ENCODE assay signal across 17 cellular contexts in the genomic region with DNA sequence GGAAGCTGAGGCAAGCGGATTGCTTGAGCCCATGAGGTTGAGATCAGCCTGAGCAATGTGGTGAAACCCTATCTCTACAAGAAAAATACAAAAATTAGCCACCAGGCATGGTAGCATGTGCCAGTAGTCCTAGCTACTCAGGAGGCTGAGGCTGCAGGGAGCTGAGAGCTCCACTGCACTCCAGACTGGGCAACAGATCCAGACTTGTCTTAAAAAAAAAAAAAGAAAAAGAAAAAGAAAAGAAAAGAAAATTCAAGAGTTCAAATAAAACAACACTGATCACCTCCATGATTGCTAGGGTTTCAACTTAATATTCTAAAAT. TPM values are rescaled to one million over a fixed set of nuclear protein-coding genes. Genes with fewer than 3 reads are reported as not detected.
DNase-seq lines count a peak whose midpoint lies in the region; ATAC-seq, FAIRE-seq and TF ChIP-seq lines count a peak whose summit lies in the region.
"Had no signal": no experiment of that assay in that cellular context is flagged by ENCODE, and none has a peak within 500 bp of the region (broad histone marks: within the 10 kb centered on the region; RNA-seq: fewer than 3 reads in every experiment).

No MANE protein-coding gene starts in this region.

- H3K4me1 Mint-ChIP-seq in activated CD4-positive, alpha-beta T cell treated with anti-CD3 and anti-CD28 coated beads, Interleukin-2, amount 10 ng/mL, durations not matched to agents 7 days and 5 days, result peaks cover 30% of the 10 kb centered on the region
- H3K4me1 Mint-ChIP-seq in osteocyte (ENCODE audit: unreplicated experiment), result peaks cover 74% of the 10 kb centered on the region

- TF ChIP-seq POLR2A in upper lobe of left lung (IDR thresholded peaks at IDR 0.05), result no peak

- DNase-seq in activated CD4-positive, alpha-beta T cell treated with anti-CD3 and anti-CD28 coated beads, Interleukin-2, amount 10 ng/mL, durations not matched to agents 7 days and 5 days, result no peak
- no peak for DNase-seq in activated CD4-positive, alpha-beta T cell treated with anti-CD3 and anti-CD28 coated beads for 1 hour
- DNase-seq in bronchial epithelial cell (ENCODE audit: low read depth) (peak; percentile 29), osteocyte (ENCODE audit: extremely low spot score, unreplicated experiment) (no peak), T-helper 9 cell (no peak), NCI-H1694 (lab: John Stamatoyannopoulos, UW) (no peak), upper lobe of left lung (no peak)
- DNase-seq: anterior cingulate cortex; cortex of kidney; naive thymus-derived CD8-positive, alpha-beta T cell; NCI-H1105; NCI-H82; upper lobe of right lung; WERI-Rb-1 had no signal

- H2AFZ ChIP-seq in Loucy (ENCODE audit: low read length), result no peak overlapping the region

- peak overlapping the region; percentile 47 for H3K27ac Mint-ChIP-seq in activated CD4-positive, alpha-beta T cell treated with anti-CD3 and anti-CD28 coated beads, Interleukin-2, amount 10 ng/mL, durations not matched to agents 7 days and 5 days
- H3K27ac Mint-ChIP-seq in osteocyte (ENCODE audit: unreplicated experiment), result peak overlapping the region; percentile 92

- H3K36me3 ChIP-seq in Loucy (ENCODE audit: insufficient read depth, low read length) (no peaks in the 10 kb centered on the region; the same call in 1 of the 2 replicates), bronchial epithelial cell (ENCODE audit: control insufficient read depth, insufficient read depth, low read length) (no peaks in the 10 kb centered on the region), upper lobe of left lung (no peaks in the 10 kb centered on the region)
- H3K36me3 ChIP-seq: prostate gland, upper lobe of right lung had no signal

- H3K27ac ChIP-seq in upper lobe of left lung, result no peak overlapping the region
- H3K27ac ChIP-seq: KMS-11, prostate gland, upper lobe of right lung, WERI-Rb-1 had no signal

- H3K36me3 Mint-ChIP-seq in activated CD4-positive, alpha-beta T cell treated with anti-CD3 and anti-CD28 coated beads, Interleukin-2, amount 10 ng/mL, durations not matched to agents 7 days and 5 days (ENCODE audit: low read depth), result peaks cover 26% of the 10 kb centered on the region
- no peaks in the 10 kb centered on the region for H3K36me3 Mint-ChIP-seq in osteocyte (ENCODE audit: unreplicated experiment)
- H3K36me3 Mint-ChIP-seq: naive thymus-derived CD8-positive, alpha-beta T cell had no signal

- H3K4me3 Mint-ChIP-seq in activated CD4-positive, alpha-beta T cell treated with anti-CD3 and anti-CD28 coated beads, Interleukin-2, amount 10 ng/mL, durations not matched to agents 7 days and 5 days, result peak overlapping the region; percentile 30
- H3K4me3 Mint-ChIP-seq in osteocyte (ENCODE audit: unreplicated experiment), result peak overlapping the region; percentile 36

- H3K27me3 ChIP-seq in Loucy (ENCODE audit: insufficient read depth, low read length, poor library complexity, severe bottlenecking) (no peaks in the 10 kb centered on the region), bronchial epithelial cell (ENCODE audit: control insufficient read depth, insufficient read depth, low read length) (no peaks in the 10 kb centered on the region), upper lobe of left lung (no peaks in the 10 kb centered on the region)
- H3K27me3 ChIP-seq: upper lobe of right lung had no signal

- H3K4me3 ChIP-seq in Loucy (ENCODE audit: low read length, poor library complexity, severe bottlenecking), result no peak overlapping the region
- no peak overlapping the region for H3K4me3 ChIP-seq in bronchial epithelial cell (ENCODE audit: low read depth, low read length)
- no peak overlapping the region for H3K4me3 ChIP-seq in upper lobe of left lung
- H3K4me3 ChIP-seq: prostate gland, upper lobe of right lung had no signal

- no peaks in the 10 kb centered on the region for H3K9me2 ChIP-seq in Loucy (replicated peaks; ENCODE audit: low read depth, low read length)

- H3K9me3 ChIP-seq in Loucy (ENCODE audit: insufficient read depth, low read depth, low read length) (no peaks in the 10 kb centered on the region), upper lobe of left lung (no peaks in the 10 kb centered on the region)
- H3K9me3 ChIP-seq: prostate gland, upper lobe of right lung had no signal

- H3K4me1 ChIP-seq in Loucy (ENCODE audit: insufficient read depth, low read length, poor library complexity, severe bottlenecking) (peaks cover 59% of the 10 kb centered on the region), upper lobe of left lung (no peaks in the 10 kb centered on the region)
- H3K4me1 ChIP-seq: prostate gland had no signal

- H4K20me1 ChIP-seq in Loucy (ENCODE audit: insufficient read depth, low read length, poor library complexity, severe bottlenecking), result no peaks in the 10 kb centered on the region

- no peaks in the 10 kb centered on the region for H3K9me3 Mint-ChIP-seq in activated CD4-positive, alpha-beta T cell treated with anti-CD3 and anti-CD28 coated beads, Interleukin-2, amount 10 ng/mL, durations not matched to agents 7 days and 5 days
- no peaks in the 10 kb centered on the region for H3K9me3 Mint-ChIP-seq in osteocyte (ENCODE audit: unreplicated experiment)
- H3K9me3 Mint-ChIP-seq: naive thymus-derived CD8-positive, alpha-beta T cell had no signal

- no peaks in the 10 kb centered on the region for H3K27me3 Mint-ChIP-seq in activated CD4-positive, alpha-beta T cell treated with anti-CD3 and anti-CD28 coated beads, Interleukin-2, amount 10 ng/mL, durations not matched to agents 7 days and 5 days
- no peaks in the 10 kb centered on the region for H3K27me3 Mint-ChIP-seq in osteocyte (ENCODE audit: unreplicated experiment)
- H3K27me3 Mint-ChIP-seq: naive thymus-derived CD8-positive, alpha-beta T cell had no signal

- no peak for TF ChIP-seq CTCF in Loucy (conservative IDR thresholded peaks at IDR 0.05; ENCODE audit: low read length)
- TF ChIP-seq CTCF in bronchial epithelial cell (IDR thresholded peaks at IDR 0.05; ENCODE audit: insufficient read depth, low read length, severe bottlenecking), result no peak
- no peak for TF ChIP-seq CTCF in osteocyte (IDR thresholded peaks at IDR 0.05)
- no peak for TF ChIP-seq CTCF in upper lobe of left lung (IDR thresholded peaks at IDR 0.05)

- no peak for FAIRE-seq in bronchial epithelial cell (lab: Jason Lieb, UNC)

- WGBS in upper lobe of left lung, 2 donors, result 85 to 100% methylated on average over 1 of the region's 1 CpG

- POLR2A ChIA-PET in activated CD4-positive, alpha-beta T cell treated with anti-CD3 and anti-CD28 coated beads, Interleukin-2, amount 10 ng/mL, durations not matched to agents 7 days and 5 days (lab: Charles Lee), result no interaction called here

- peak overlapping the region; percentile 41 for H3K4me2 ChIP-seq in Loucy (ENCODE audit: low read depth, low read length, poor library complexity, severe bottlenecking)
- H3K4me2 ChIP-seq: KMS-11 had no signal

- TF ChIP-seq EP300 in upper lobe of left lung (IDR thresholded peaks at IDR 0.05), result no peak

- H3K9ac ChIP-seq in Loucy (ENCODE audit: low read depth, low read length, poor library complexity, severe bottlenecking), result no peak overlapping the region
- H3K9ac ChIP-seq: KMS-11 had no signal

- H3F3A ChIP-seq in Loucy (ENCODE audit: low read depth), result no peaks in the 10 kb centered on the region

- CTCF ChIA-PET in activated CD4-positive, alpha-beta T cell treated with anti-CD3 and anti-CD28 coated beads, Interleukin-2, amount 10 ng/mL, durations not matched to agents 7 days and 5 days (lab: Charles Lee), result interaction anchor here (0.6 to 2.9 kb wide), 7 partner anchors 11 to 602 kb away, joined by 3 to 9 read pairs (median 3); no protein-coding TSS in a partner anchor

- H3K79me2 ChIP-seq in Loucy (ENCODE audit: insufficient read depth, low read length), result peaks cover 16% of the 10 kb centered on the region; the same call in 1 of the 2 replicates

- ATAC-seq in upper lobe of left lung (ENCODE audit: low FRiP score in 2 of 2), result no peak
- ATAC-seq: naive thymus-derived CD8-positive, alpha-beta T cell; upper lobe of right lung had no signal

RNA-seq across cellular contexts. Expression of a gene that starts 34.4 kb away (rescaled TPM):
- 1 to 10 TPM; 8.5 to 8.8 TPM for total RNA-seq in activated CD4-positive, alpha-beta T cell treated with anti-CD3 and anti-CD28 coated beads, Interleukin-2, amount 10 ng/mL, durations not matched to agents 7 days and 5 days
- total RNA-seq in bronchial epithelial cell (0.79 and 1.7 TPM in 2 replicates), osteocyte (1.9 and 2.4 TPM in 2 replicates), upper lobe of left lung (10 to 100 TPM; 47.1 to 99.5 (median 60.0) TPM)

Comparison
In these comparisons a context has a peak if more than half of its experiments do, and no peak if none do; other contexts are left out.
1. RNA of a gene that starts 34.4 kb away (total RNA-seq): 47.1 to 99.5 TPM in upper lobe of left lung; 8.5 to 8.8 TPM in activated CD4-positive, alpha-beta T cell treated with anti-CD3 and anti-CD28 coated beads, Interleukin-2, amount 10 ng/mL, durations not matched to agents 7 days and 5 days, 1.9 to 2.4 TPM in osteocyte and 0.79 to 1.7 TPM in bronchial epithelial cell; every median in the first group is over 4 times any median in the second.